Comparison of ENCODE assay signal across 34 cellular contexts in genomic region chr16:1540556-1540855, GRCh38. TPM values are rescaled to one million over a fixed set of nuclear protein-coding genes. Genes with fewer than 3 reads are reported as not detected.
A peak's percentile ranks its signal among the peaks of the same experiment; 100 is the strongest.
DNase-seq lines count a peak whose midpoint lies in the region; ATAC-seq, FAIRE-seq and TF ChIP-seq lines count a peak whose summit lies in the region.
"Had no signal": no experiment of that assay in that cellular context is flagged by ENCODE, and none has a peak within 500 bp of the region (broad histone marks: within the 10 kb centered on the region; RNA-seq: fewer than 3 reads in every experiment).

No MANE protein-coding gene starts in this region.

- H3K36me3 Mint-ChIP-seq in activated naive CD4-positive, alpha-beta T cell treated with anti-CD3 and anti-CD28 coated beads, Interleukin-2, amount 50 U/mL, for 24 hours, result peaks cover 6% of the 10 kb centered on the region
- H3K36me3 Mint-ChIP-seq in CD4-positive, alpha-beta memory T cell, result peaks cover 35 to 70% of the 10 kb centered on the region in 2 donors
- peaks cover 67% of the 10 kb centered on the region for H3K36me3 Mint-ChIP-seq in activated CD4-positive, alpha-beta memory T cell treated with anti-CD3 and anti-CD28 coated beads, Interleukin-2, amount 10 ng/mL, durations not matched to agents 7 days and 5 days (ENCODE audit: low read depth)
- H3K36me3 Mint-ChIP-seq: memory B cell had no signal

- H3K27ac ChIP-seq in CD4-positive, alpha-beta memory T cell (ENCODE audit: low read depth, low read length), result no peak overlapping the region
- H3K27ac ChIP-seq in kidney (ENCODE audit: low read depth in 2 of 2, low read length in 2 of 2), result no peak overlapping the region
- no peak overlapping the region for H3K27ac ChIP-seq in OCI-LY7 (ENCODE audit: low read depth, low read length, poor library complexity, severe bottlenecking)
- H3K27ac ChIP-seq: parathyroid adenoma, Peyer's patch, testis, VCaP had no signal

- FAIRE-seq in kidney (lab: Jason Lieb, UNC), result no peak
- FAIRE-seq: colon, HepG2, small intestine had no signal

- H4K20me1 ChIP-seq in OCI-LY7 (ENCODE audit: insufficient read depth, low read length), result no peaks in the 10 kb centered on the region

- no peaks in the 10 kb centered on the region for H3K79me2 ChIP-seq in OCI-LY7 (ENCODE audit: insufficient read depth, low read depth, low read length)

- intact Hi-C loops in CD4-positive, alpha-beta memory T cell (cut with micrococcal nuclease), result no loop called here
- intact Hi-C loops in kidney (cut with DNase I) (no loop called here), OCI-LY7 (cut with micrococcal nuclease; ENCODE audit: unreplicated experiment) (no loop called here)

- no peak for DNase-seq in activated naive CD4-positive, alpha-beta T cell treated with Interleukin-2 at 50 U/mL for 16 hours
- no peak for DNase-seq in CD4-positive, alpha-beta memory T cell
- no peak for DNase-seq in activated CD4-positive, alpha-beta memory T cell treated with anti-CD3 and anti-CD28 coated beads, Interleukin-2, amount 10 ng/mL, durations not matched to agents 7 days and 5 days
- DNase-seq in kidney (peak; percentile 41), OCI-LY7 (ENCODE audit: low spot score) (no peak), NCI-H2029 (lab: John Stamatoyannopoulos, UW) (no peak)
- DNase-seq: aorta; DMS79; GDM1; hypothalamus; left colon; NCI-H2081 treated with DMSO at 0.1 percent for 48 hours; NCI-H446; NCI-H748 treated with DMSO at 0.1 percent for 48 hours; Peyer's patch; retina; SIG-M5; small intestine; stimulated activated naive CD4-positive, alpha-beta T cell; T-helper 9 cell; testis had no signal

- CTCF ChIA-PET in CD4-positive, alpha-beta memory T cell (lab: Charles Lee; ENCODE audit: partially characterized antibody), result no interaction called here
- CTCF ChIA-PET in activated CD4-positive, alpha-beta memory T cell treated with anti-CD3 and anti-CD28 coated beads, Interleukin-2, amount 10 ng/mL, durations not matched to agents 7 days and 5 days (lab: Charles Lee), result no interaction called here
- CTCF ChIA-PET in OCI-LY7 (lab: Charles Lee; ENCODE audit: unreplicated experiment), result no interaction called here

- peaks cover 86% of the 10 kb centered on the region for H3K4me1 ChIP-seq in CD4-positive, alpha-beta memory T cell (ENCODE audit: insufficient read depth, low read length)
- H3K4me1 ChIP-seq in kidney (ENCODE audit: control insufficient read depth in 1 of 2, insufficient read depth in 1 of 2, low read depth in 1 of 2, low read length in 2 of 2) (peaks cover 3 to 40% of the 10 kb centered on the region in 2 donors), OCI-LY7 (ENCODE audit: insufficient read depth, low read length, poor library complexity, severe bottlenecking) (no peaks in the 10 kb centered on the region)
- H3K4me1 ChIP-seq: parathyroid adenoma had no signal

- H3K9ac ChIP-seq in kidney (ENCODE audit: low read length in 2 of 2), result no peak overlapping the region
- H3K9ac ChIP-seq: parathyroid adenoma had no signal

- POLR2A ChIA-PET in CD4-positive, alpha-beta memory T cell (lab: Charles Lee; ENCODE audit: partially characterized antibody), result interaction anchor here (1.2 to 1.4 kb wide), 2 partner anchors 20 to 70 kb away, joined by 3 to 4 read pairs; no protein-coding TSS in a partner anchor
- POLR2A ChIA-PET in activated CD4-positive, alpha-beta memory T cell treated with anti-CD3 and anti-CD28 coated beads, Interleukin-2, amount 10 ng/mL, durations not matched to agents 7 days and 5 days (lab: Charles Lee), result no interaction called here
- POLR2A ChIA-PET in OCI-LY7 (lab: Charles Lee), result no interaction called here

- no TSS peak for BruUV-seq in OCI-LY7 (replicated peaks; lab: Mats Ljungman, UMichigan)

- no peak overlapping the region for H3K4me2 ChIP-seq in OCI-LY7 (ENCODE audit: low read length)

- H3K27ac Mint-ChIP-seq in activated naive CD4-positive, alpha-beta T cell treated with anti-CD3 and anti-CD28 coated beads, Interleukin-2, amount 50 U/mL, for 24 hours, result peak overlapping the region; percentile 86
- peak overlapping the region in 6 of 7 donors; percentile 36 to 69 (median 62) for H3K27ac Mint-ChIP-seq in CD4-positive, alpha-beta memory T cell
- peak overlapping the region; percentile 63 for H3K27ac Mint-ChIP-seq in activated CD4-positive, alpha-beta memory T cell treated with anti-CD3 and anti-CD28 coated beads, Interleukin-2, amount 10 ng/mL, durations not matched to agents 7 days and 5 days
- H3K27ac Mint-ChIP-seq: memory B cell had no signal

- no peaks in the 10 kb centered on the region for H3K27me3 ChIP-seq in CD4-positive, alpha-beta memory T cell (ENCODE audit: insufficient read depth, low read length)
- H3K27me3 ChIP-seq: gastroesophageal sphincter, Peyer's patch, testis had no signal

- H3K4me3 Mint-ChIP-seq in activated naive CD4-positive, alpha-beta T cell treated with anti-CD3 and anti-CD28 coated beads, Interleukin-2, amount 50 U/mL, for 24 hours, result no peak overlapping the region
- H3K4me3 Mint-ChIP-seq in CD4-positive, alpha-beta memory T cell, result peak overlapping the region in 6 of 8 donors; percentile 26 to 65 (median 46)
- H3K4me3 Mint-ChIP-seq in activated CD4-positive, alpha-beta memory T cell treated with anti-CD3 and anti-CD28 coated beads, Interleukin-2, amount 10 ng/mL, durations not matched to agents 7 days and 5 days, result no peak overlapping the region
- H3K4me3 Mint-ChIP-seq: memory B cell had no signal

- no peak overlapping the region for H2AFZ ChIP-seq in OCI-LY7 (ENCODE audit: low read length)
- H2AFZ ChIP-seq: parathyroid adenoma had no signal

- ATAC-seq in HG03159 (IDR thresholded peaks at IDR 0.05; ENCODE audit: unreplicated experiment), result no peak
- ATAC-seq: gastroesophageal sphincter, HCT116, HepG2, left colon had no signal

- TF ChIP-seq CTCF in kidney (IDR thresholded peaks at IDR 0.05; ENCODE audit: borderline replicate concordance, extremely low read depth, insufficient read depth) (no peak), OCI-LY7 (conservative IDR thresholded peaks at IDR 0.05; ENCODE audit: low read length) (no peak)

- H3K9me3 Mint-ChIP-seq in activated naive CD4-positive, alpha-beta T cell treated with anti-CD3 and anti-CD28 coated beads, Interleukin-2, amount 50 U/mL, for 24 hours, result no peaks in the 10 kb centered on the region
- no peaks in the 10 kb centered on the region for H3K9me3 Mint-ChIP-seq in CD4-positive, alpha-beta memory T cell
- no peaks in the 10 kb centered on the region for H3K9me3 Mint-ChIP-seq in activated CD4-positive, alpha-beta memory T cell treated with anti-CD3 and anti-CD28 coated beads, Interleukin-2, amount 10 ng/mL, durations not matched to agents 7 days and 5 days
- H3K9me3 Mint-ChIP-seq: memory B cell had no signal

- no peaks in the 10 kb centered on the region for H3K27me3 Mint-ChIP-seq in activated naive CD4-positive, alpha-beta T cell treated with anti-CD3 and anti-CD28 coated beads, Interleukin-2, amount 50 U/mL, for 24 hours
- no peaks in the 10 kb centered on the region for H3K27me3 Mint-ChIP-seq in CD4-positive, alpha-beta memory T cell
- H3K27me3 Mint-ChIP-seq in activated CD4-positive, alpha-beta memory T cell treated with anti-CD3 and anti-CD28 coated beads, Interleukin-2, amount 10 ng/mL, durations not matched to agents 7 days and 5 days, result no peaks in the 10 kb centered on the region
- H3K27me3 Mint-ChIP-seq: memory B cell had no signal

- no peaks in the 10 kb centered on the region for H3K9me3 ChIP-seq in CD4-positive, alpha-beta memory T cell (ENCODE audit: control insufficient read depth in 1 of 2, low read length in 2 of 2)
- H3K9me3 ChIP-seq in kidney (ENCODE audit: control insufficient read depth in 1 of 2, low read length in 2 of 2), result no peaks in the 10 kb centered on the region
- H3K9me3 ChIP-seq in OCI-LY7 (ENCODE audit: low read length), result no peaks in the 10 kb centered on the region
- H3K9me3 ChIP-seq: gastroesophageal sphincter, Peyer's patch, testis had no signal

- H3K9me2 ChIP-seq in OCI-LY7 (ENCODE audit: insufficient read depth, low read length), result no peaks in the 10 kb centered on the region

- peaks cover 79% of the 10 kb centered on the region for H3K4me1 Mint-ChIP-seq in activated naive CD4-positive, alpha-beta T cell treated with anti-CD3 and anti-CD28 coated beads, Interleukin-2, amount 50 U/mL, for 24 hours
- H3K4me1 Mint-ChIP-seq in CD4-positive, alpha-beta memory T cell, result peaks cover 38 to 90% (median 69%) of the 10 kb centered on the region in 4 donors
- H3K4me1 Mint-ChIP-seq in activated CD4-positive, alpha-beta memory T cell treated with anti-CD3 and anti-CD28 coated beads, Interleukin-2, amount 10 ng/mL, durations not matched to agents 7 days and 5 days, result peaks cover 85% of the 10 kb centered on the region

- H3K36me3 ChIP-seq in CD4-positive, alpha-beta memory T cell (ENCODE audit: insufficient read depth, low read length), result peaks cover 57% of the 10 kb centered on the region
- H3K36me3 ChIP-seq in kidney (ENCODE audit: control insufficient read depth in 1 of 2, insufficient read depth in 2 of 2, low read length in 2 of 2), result peaks cover 0 to 27% of the 10 kb centered on the region in 2 donors
- H3K36me3 ChIP-seq in OCI-LY7 (ENCODE audit: insufficient read depth, low read length), result no peaks in the 10 kb centered on the region

- no peak overlapping the region for H3K4me3 ChIP-seq in CD4-positive, alpha-beta memory T cell (ENCODE audit: low read length in 2 of 2)
- H3K4me3 ChIP-seq in kidney (ENCODE audit: low read length in 2 of 2) (no peak overlapping the region), OCI-LY7 (ENCODE audit: low read depth, low read length, poor library complexity, severe bottlenecking) (no peak overlapping the region)
- H3K4me3 ChIP-seq: gastroesophageal sphincter, Peyer's patch, testis had no signal

RNA-seq across cellular contexts. Expression of gene TMEM204, which starts 7.0 kb away (rescaled TPM):
- total RNA-seq in CD4-positive, alpha-beta memory T cell, result 100 to 1,000 TPM; 124 to 125 TPM
- 10 to 100 TPM; 95.9 to 97.1 TPM for polyA plus RNA-seq in CD4-positive, alpha-beta memory T cell
- 10 to 100 TPM; 42.9 to 43.5 TPM for total RNA-seq in activated CD4-positive, alpha-beta memory T cell treated with anti-CD3 and anti-CD28 coated beads, Interleukin-2, amount 10 ng/mL, durations not matched to agents 7 days and 5 days
- total RNA-seq in kidney (40.9 TPM), OCI-LY7 (2022) (not detected in 2 replicates)
- 49.5 TPM for polyA plus RNA-seq in kidney (ENCODE audit: insufficient read depth, low read depth, low replicate concordance)
- not detected in 2 replicates for total RNA-seq in OCI-LY7 (2014; rRNA removed; shearing (Covaris generic))
- total RNA-seq: HepG2 had no signal
- polyA plus RNA-seq: HepG2, neural cell had no signal

RNA-seq across cellular contexts. Expression of gene TELO2, which starts 47.3 kb away (rescaled TPM):
- total RNA-seq in CD4-positive, alpha-beta memory T cell, result 10 to 100 TPM; 55.3 to 56.0 TPM
- polyA plus RNA-seq in CD4-positive, alpha-beta memory T cell, result 10 to 100 TPM; 11.3 to 14.5 TPM
- 10 to 100 TPM; 49.4 to 51.9 TPM for total RNA-seq in activated CD4-positive, alpha-beta memory T cell treated with anti-CD3 and anti-CD28 coated beads, Interleukin-2, amount 10 ng/mL, durations not matched to agents 7 days and 5 days
- total RNA-seq in kidney (37.4 TPM), OCI-LY7 (2022) (63.7 and 70.1 TPM in 2 replicates)
- 27.7 TPM for polyA plus RNA-seq in kidney (ENCODE audit: insufficient read depth, low read depth, low replicate concordance)
- 43.5 and 58.2 TPM in 2 replicates for total RNA-seq in OCI-LY7 (2014; rRNA removed; shearing (Covaris generic))

RNA-seq across cellular contexts. Expression of gene PTX4, which starts 51.8 kb away (rescaled TPM):
- total RNA-seq in CD4-positive, alpha-beta memory T cell, result not detected
- not detected for polyA plus RNA-seq in CD4-positive, alpha-beta memory T cell
- not detected for total RNA-seq in activated CD4-positive, alpha-beta memory T cell treated with anti-CD3 and anti-CD28 coated beads, Interleukin-2, amount 10 ng/mL, durations not matched to agents 7 days and 5 days
- not detected for total RNA-seq in kidney
- polyA plus RNA-seq in kidney (ENCODE audit: insufficient read depth, low read depth, low replicate concordance), result not detected
- total RNA-seq in OCI-LY7 (2014; rRNA removed; shearing (Covaris generic)), result not detected in 2 replicates
- not detected in 2 replicates for total RNA-seq in OCI-LY7 (2022)
- total RNA-seq: fibroblast of lung, HepG2, left colon, Peyer's patch had no signal
- polyA plus RNA-seq: AG04450, aorta, BJ, fibroblast of lung, neural cell had no signal

Comparison
In these comparisons a context has a peak if more than half of its experiments do, and no peak if none do; other contexts are left out.
1. H3K4me3 Mint-ChIP-seq: peak in CD4-positive, alpha-beta memory T cell (6 of 8); none in activated naive CD4-positive, alpha-beta T cell treated with anti-CD3 and anti-CD28 coated beads, Interleukin-2, amount 50 U/mL, for 24 hours (single experiment) and activated CD4-positive, alpha-beta memory T cell treated with anti-CD3 and anti-CD28 coated beads, Interleukin-2, amount 10 ng/mL, durations not matched to agents 7 days and 5 days (single experiment).
2. RNA of gene TMEM204, which starts 7.0 kb away (total RNA-seq): 124 to 125 TPM in CD4-positive, alpha-beta memory T cell, 42.9 to 43.5 TPM in activated CD4-positive, alpha-beta memory T cell treated with anti-CD3 and anti-CD28 coated beads, Interleukin-2, amount 10 ng/mL, durations not matched to agents 7 days and 5 days and 40.9 TPM in kidney (single experiment); not detected in OCI-LY7; every median in the first group is over 10 times any median in the second.
3. Peak in every context shown above with its lines, with median percentiles within 50 percentile points of each other: H3K27ac Mint-ChIP-seq.